In genomic region chr19:55586976-55587668, GRCh38 we compare ENCODE assay signal across 1 cellular context.
TF ChIP-seq lines count a peak whose summit lies in the region.

No MANE protein-coding gene starts in this region.

TF ChIP-seq in SK-N-SH, 30 proteins besides CTCF, POLR2A, EP300 and RAD21 (continued from another document):
- no peak for TF ChIP-seq REST (IDR thresholded peaks at IDR 0.05; ENCODE audit: low read depth, low read length)
- no peak for TF ChIP-seq RXRA (IDR thresholded peaks at IDR 0.05; ENCODE audit: borderline replicate concordance, low read depth)
- TF ChIP-seq FOXJ3 (CRISPR knock-in tag; IDR thresholded peaks at IDR 0.05), result no peak
- TF ChIP-seq ZBTB33 (IDR thresholded peaks at IDR 0.05; ENCODE audit: borderline replicate concordance, low read depth), result no peak
- no peak for TF ChIP-seq SIN3A (IDR thresholded peaks at IDR 0.05; ENCODE audit: borderline replicate concordance, low read depth, low read length)
- TF ChIP-seq POLR2AphosphoS5 (IDR thresholded peaks at IDR 0.05; ENCODE audit: low read depth, low read length), result no peak
- peak; percentile 62 for TF ChIP-seq NRF1 (IDR thresholded peaks at IDR 0.05; ENCODE audit: low read depth, low read length)
- TF ChIP-seq TAF1 (IDR thresholded peaks at IDR 0.05; ENCODE audit: borderline replicate concordance, low read depth, low read length), result no peak; the same call in 1 of the 2 replicates
- no peak for TF ChIP-seq PBX3 (IDR thresholded peaks at IDR 0.05)
- TF ChIP-seq FOXM1 (IDR thresholded peaks at IDR 0.05; ENCODE audit: low read depth), result no peak
- TF ChIP-seq IRF3 (IDR thresholded peaks at IDR 0.05; ENCODE audit: low read depth, low read length), result no peak
- no peak for TF ChIP-seq USF1 (IDR thresholded peaks at IDR 0.05; ENCODE audit: borderline replicate concordance, low read depth)
- peak; percentile 35; the same call in 1 of the 2 replicates for TF ChIP-seq RCOR1 (IDR thresholded peaks at IDR 0.05; ENCODE audit: low read length)
- TF ChIP-seq JUND (IDR thresholded peaks at IDR 0.05), result no peak
- TF ChIP-seq TEAD4 (IDR thresholded peaks at IDR 0.05; ENCODE audit: borderline replicate concordance, insufficient read depth), result no peak
- TF ChIP-seq FOSL2 (IDR thresholded peaks at IDR 0.05; ENCODE audit: borderline replicate concordance, low read depth), result no peak
- TF ChIP-seq NFIC (IDR thresholded peaks at IDR 0.05; ENCODE audit: borderline replicate concordance), result peak; percentile 73
- TF ChIP-seq GATA2 (CRISPR knock-in tag; IDR thresholded peaks at IDR 0.05), result no peak
- TF ChIP-seq USF2 (IDR thresholded peaks at IDR 0.05; ENCODE audit: borderline replicate concordance, low read depth, low read length), result no peak
TF ChIP-seq in SK-N-SH: peak in this region for 7.
